Comparison of ENCODE assay signal across 11 cellular contexts in genomic region chr9:127572961-127573727, GRCh38. TPM values are rescaled to one million over a fixed set of nuclear protein-coding genes. Genes with fewer than 3 reads are reported as not detected.
DNase-seq lines count a peak whose midpoint lies in the region; ATAC-seq and TF ChIP-seq lines count a peak whose summit lies in the region.
"Had no signal": no experiment of that assay in that cellular context is flagged by ENCODE, and none has a peak within 500 bp of the region (broad histone marks: within the 10 kb centered on the region; RNA-seq: fewer than 3 reads in every experiment).

No MANE protein-coding gene starts in this region.

- no peak overlapping the region for H4K91ac ChIP-seq in neuronal stem cell (ENCODE audit: low read depth, low read length, poor library complexity)

- ATAC-seq in GM18858 (IDR thresholded peaks at IDR 0.05; ENCODE audit: unreplicated experiment) = no peak

- TF ChIP-seq CTCF in choroid plexus epithelial cell (conservative IDR thresholded peaks at IDR 0.05; ENCODE audit: low read depth, low read length) = no peak

- H2BK15ac ChIP-seq in neuronal stem cell (ENCODE audit: low read length) = no peak overlapping the region

- no peaks in the 10 kb centered on the region for H3K36me3 ChIP-seq in neuronal stem cell (replicated peaks in 1 of 2; ENCODE audit: control insufficient read depth in 2 of 2, insufficient read depth in 2 of 2, low read length in 2 of 2)

- H2BK5ac ChIP-seq in neuronal stem cell (ENCODE audit: low read length) = no peak overlapping the region

- H3K79me1 ChIP-seq in neuronal stem cell (ENCODE audit: low read depth, low read length) = no peaks in the 10 kb centered on the region

- no peak overlapping the region for H3K9ac ChIP-seq in neuronal stem cell (ENCODE audit: low read depth, low read length, poor library complexity)

- DNase-seq in AG20443 (ENCODE audit: low spot score) (peak; percentile 67), M059J (ENCODE audit: low read depth) (peak; percentile 80), choroid plexus epithelial cell (ENCODE audit: low read depth) (peak; percentile 90), neuronal stem cell (ENCODE audit: low spot score) (no peak), T-helper 1 cell (no peak), amygdala (lab: John Stamatoyannopoulos, UW) (no peak), 8988T (no peak)
- DNase-seq: activated CD4-positive, alpha-beta T cell treated with anti-CD3 and anti-CD28 coated beads, Interleukin-2, amount 10 ng/mL, durations not matched to agents 7 days and 5 days; GF-D8; stimulated activated naive CD4-positive, alpha-beta T cell had no signal

- H2AFZ ChIP-seq in neuronal stem cell (ENCODE audit: low read length) = no peak overlapping the region

- no peak overlapping the region for H3K4ac ChIP-seq in neuronal stem cell (ENCODE audit: low read length)

- no peak overlapping the region for H4K8ac ChIP-seq in neuronal stem cell (ENCODE audit: low read depth, low read length)

- peaks cover 0 to 9% (median 0%) of the 10 kb centered on the region in 3 experiments for H3K27me3 ChIP-seq in neuronal stem cell (ENCODE audit: control insufficient read depth in 3 of 3, insufficient read depth in 3 of 3, low read depth in 1 of 3, low read length in 3 of 3)

- no peaks in the 10 kb centered on the region for H3K9me3 ChIP-seq in neuronal stem cell (replicated peaks in 1 of 2; ENCODE audit: control insufficient read depth in 2 of 2, insufficient read depth in 1 of 2, low read depth in 1 of 2, low read length in 2 of 2)

- no CpG with 5 or more reads among the region's 9 CpGs for WGBS in neuronal stem cell (ENCODE audit: extremely low coverage in 2 of 2, insufficient read length in 2 of 2, insufficient replicate concordance in 1 of 2), 2 donors

- H2BK12ac ChIP-seq in neuronal stem cell (ENCODE audit: low read length) = no peak overlapping the region

- H2BK120ac ChIP-seq in neuronal stem cell (ENCODE audit: low read depth, low read length) = no peak overlapping the region

- H3K18ac ChIP-seq in neuronal stem cell (ENCODE audit: low read length) = peak overlapping the region; percentile 59

- H3K27ac ChIP-seq in neuronal stem cell (replicated peaks; ENCODE audit: low read length) = no peak overlapping the region

- no peak overlapping the region for H3K4me2 ChIP-seq in neuronal stem cell (ENCODE audit: insufficient read depth, low read length, poor library complexity, severe bottlenecking)

- no peak overlapping the region for H2AK5ac ChIP-seq in neuronal stem cell (ENCODE audit: low read depth, low read length)

- peaks cover 11 to 12% of the 10 kb centered on the region in 2 donors for H3K4me1 ChIP-seq in neuronal stem cell (ENCODE audit: control insufficient read depth in 2 of 2, insufficient read depth in 1 of 2, low read depth in 1 of 2, low read length in 2 of 2)

- H3K14ac ChIP-seq in neuronal stem cell (ENCODE audit: low read length) = no peak overlapping the region

- no peak overlapping the region for H3K4me3 ChIP-seq in choroid plexus epithelial cell (ENCODE audit: low read depth, low read length)
- H3K4me3 ChIP-seq in neuronal stem cell (ENCODE audit: low read length in 2 of 2) = no peak overlapping the region

- H3K23ac ChIP-seq in neuronal stem cell (ENCODE audit: low read depth, low read length, poor library complexity) = no peak overlapping the region

RNA-seq across cellular contexts. Expression of gene STXBP1, which starts 38.9 kb away (rescaled TPM):
- total RNA-seq in M059J (2014; rRNA removed; shearing (Covaris generic)) = 15.0 and 32.1 TPM in 2 replicates
- 33.7 TPM for polyA plus RNA-seq in neuronal stem cell (2013, experiment 1 of 2)
- polyA plus RNA-seq in neuronal stem cell (2013, experiment 2 of 2) = 32.9 TPM

Comparison
In these comparisons a context has a peak if more than half of its experiments do, and no peak if none do; other contexts are left out.
1. DNase-seq: peak in AG20443 (single experiment), M059J (single experiment) and choroid plexus epithelial cell (single experiment); none in neuronal stem cell (single experiment), T-helper 1 cell (0 of 5), amygdala (0 of 56) and 8988T (single experiment).